14 cellular contexts compared by ENCODE assay signal in genomic region chr11:27237641-27238040, GRCh38.
"Had no signal": no experiment of that assay in that cellular context is flagged by ENCODE, and none has a peak within 500 bp of the region (broad histone marks: within the 10 kb centered on the region; RNA-seq: fewer than 3 reads in every experiment).

No MANE protein-coding gene starts in this region.

- ATAC-seq: activated CD8-positive, alpha-beta T cell treated with anti-CD3 and anti-CD28 coated beads for 36 hours; activated T-cell treated with anti-CD3 and anti-CD28 coated beads, Interleukin-2, amount 50 U/mL, for 72 hours; stimulated activated effector memory CD8-positive, alpha-beta T cell treated with anti-CD3 and anti-CD28 coated beads, Interleukin-12 subunit alpha, Interleukin-12 subunit beta, amount 100 ng/mL, for 72 hours; WTC11 had no signal

- H3K9me3 ChIP-seq: left ventricle myocardium inferior, thoracic aorta had no signal

- FAIRE-seq: endometrium had no signal

- H3K4me1 ChIP-seq: left ventricle myocardium inferior had no signal

- DNase-seq: activated CD4-positive, alpha-beta T cell treated with anti-CD3 and anti-CD28 coated beads for 4 hours; activated CD8-positive, alpha-beta T cell treated with anti-CD3 and anti-CD28 coated beads for 36 hours; activated gamma-delta T cell treated with Interleukin-2 at 50 U/mL for 16 hours; activated T-cell treated with anti-CD3 and anti-CD28 coated beads, Interleukin-2, amount 50 U/mL, for 72 hours; amniotic stem cell; islet precursor cell; left ventricle myocardium inferior; stimulated activated CD4-positive, alpha-beta T cell treated with anti-CD3 and anti-CD28 coated beads, Interleukin-12 subunit alpha, Interleukin-12 subunit beta, amount 100 ng/mL, for 4 hours; stimulated activated CD4-positive, alpha-beta T cell treated with anti-CD3 and anti-CD28 coated beads, Interleukin-2, amount 100 ng/mL, for 24 hours; T-helper 2 cell had no signal

- H3K4me3 ChIP-seq: left ventricle myocardium inferior, thoracic aorta had no signal

- H3K36me3 ChIP-seq: left ventricle myocardium inferior, thoracic aorta had no signal

- H3K27ac ChIP-seq: thoracic aorta had no signal
